In genomic region chr3:133805384-133805701, GRCh38 we compare ENCODE assay signal across 8 cellular contexts. TPM values are rescaled to one million over a fixed set of nuclear protein-coding genes. Genes with fewer than 3 reads are reported as not detected.
DNase-seq lines count a peak whose midpoint lies in the region; ATAC-seq and TF ChIP-seq lines count a peak whose summit lies in the region.

No MANE protein-coding gene starts in this region.

- intact Hi-C loops in activated T-helper 2 cell treated with anti-CD3 and anti-CD28 coated beads, Interferon-gamma antibody, Interleukin-2, Interleukin-4, amounts not matched to agents 10 μg/mL and 5 μg/mL and 100 μg/mL, durations not matched to agents 14 hours and 24 hours and 36 hours (cut with micrococcal nuclease) = loop anchor here (1.0 to 10.0 kb wide), 6 partner anchors 143 to 1391 kb away; partner anchors contain the start of genes CDV3, CEP63, DNAJC13 and NPHP3

- H3K9me3 Mint-ChIP-seq in activated T-helper 2 cell treated with anti-CD3 and anti-CD28 coated beads, Interferon-gamma antibody, Interleukin-2, Interleukin-4, amounts not matched to agents 10 μg/mL and 5 μg/mL and 100 μg/mL, durations not matched to agents 14 hours and 24 hours and 36 hours = no peaks in the 10 kb centered on the region
- no peaks in the 10 kb centered on the region for H3K9me3 Mint-ChIP-seq in immature natural killer cell

- POLR2A ChIA-PET in SK-N-SH (lab: Yijun Ruan, JAX) = no interaction called here

- WGBS in SK-N-SH (ENCODE audit: low lambda C conversion rate) = 12% methylated on average over 15 of the region's 15 CpGs

- DNase-seq in SK-N-SH = peak; percentile 22
- no peak for DNase-seq in activated T-helper 2 cell treated with anti-CD3 and anti-CD28 coated beads, Interferon-gamma antibody, Interleukin-2, Interleukin-4, amounts not matched to agents 10 μg/mL and 5 μg/mL and 100 μg/mL, durations not matched to agents 14 hours and 24 hours and 36 hours (ENCODE audit: low spot score)
- DNase-seq in immature natural killer cell = no peak
- DNase-seq in substantia nigra (lab: John Stamatoyannopoulos, UW) = no peak
- DNase-seq in NCI-H345 treated with DMSO at 0.1 percent for 48 hours (lab: John Stamatoyannopoulos, UW; ENCODE audit: unreplicated experiment) = no peak
- no peak for DNase-seq in GM19240 (ENCODE audit: insufficient read length, low spot score)
- DNase-seq in stimulated activated CD4-positive, alpha-beta T cell treated with anti-CD3 and anti-CD28 coated beads, Interleukin-2, amount 100 ng/mL, for 48 hours = no peak

- no peak overlapping the region for H3K9ac ChIP-seq in SK-N-SH

- peak overlapping the region; percentile 78 for H3K4me2 ChIP-seq in SK-N-SH

- peak overlapping the region; percentile 97 for H2AFZ ChIP-seq in SK-N-SH (ENCODE audit: low read depth)

- peaks cover 34% of the 10 kb centered on the region for H3K36me3 Mint-ChIP-seq in activated T-helper 2 cell treated with anti-CD3 and anti-CD28 coated beads, Interferon-gamma antibody, Interleukin-2, Interleukin-4, amounts not matched to agents 10 μg/mL and 5 μg/mL and 100 μg/mL, durations not matched to agents 14 hours and 24 hours and 36 hours (ENCODE audit: low read depth)
- H3K36me3 Mint-ChIP-seq in immature natural killer cell = peaks cover 0 to 19% (median 0%) of the 10 kb centered on the region in 3 donors

- H3K27me3 ChIP-seq in SK-N-SH (ENCODE audit: insufficient read depth) = no peaks in the 10 kb centered on the region

- H4K20me1 ChIP-seq in SK-N-SH (ENCODE audit: insufficient read depth) = no peaks in the 10 kb centered on the region

- no peak overlapping the region for H3K27ac ChIP-seq in SK-N-SH (ENCODE audit: low read depth in 2 of 2, low read length in 1 of 2)
- H3K27ac ChIP-seq in substantia nigra (ENCODE audit: low read depth, low read length, poor library complexity, severe bottlenecking) = peak overlapping the region; percentile 43

- H3F3A ChIP-seq in SK-N-SH (replicated peaks; ENCODE audit: insufficient read depth) = peaks cover 4% of the 10 kb centered on the region

- peak overlapping the region; percentile 83 to 93 for H3K4me3 ChIP-seq in SK-N-SH (ENCODE audit: low read depth in 2 of 2, low read length in 1 of 2)

- TF ChIP-seq CTCF in SK-N-SH (IDR thresholded peaks at IDR 0.05) = no peak

- H3K9me3 ChIP-seq in SK-N-SH = no peaks in the 10 kb centered on the region

- peak overlapping the region; percentile 90 for H3K27ac Mint-ChIP-seq in activated T-helper 2 cell treated with anti-CD3 and anti-CD28 coated beads, Interferon-gamma antibody, Interleukin-2, Interleukin-4, amounts not matched to agents 10 μg/mL and 5 μg/mL and 100 μg/mL, durations not matched to agents 14 hours and 24 hours and 36 hours
- peak overlapping the region; percentile 91 to 93 (median 92) for H3K27ac Mint-ChIP-seq in immature natural killer cell

- H3K4me3 Mint-ChIP-seq in activated T-helper 2 cell treated with anti-CD3 and anti-CD28 coated beads, Interferon-gamma antibody, Interleukin-2, Interleukin-4, amounts not matched to agents 10 μg/mL and 5 μg/mL and 100 μg/mL, durations not matched to agents 14 hours and 24 hours and 36 hours (ENCODE audit: low read depth) = peak overlapping the region; percentile 94
- H3K4me3 Mint-ChIP-seq in immature natural killer cell = peak overlapping the region; percentile 94 to 97 (median 96)

- H3K27me3 Mint-ChIP-seq in activated T-helper 2 cell treated with anti-CD3 and anti-CD28 coated beads, Interferon-gamma antibody, Interleukin-2, Interleukin-4, amounts not matched to agents 10 μg/mL and 5 μg/mL and 100 μg/mL, durations not matched to agents 14 hours and 24 hours and 36 hours (ENCODE audit: low read depth) = peaks cover 13% of the 10 kb centered on the region
- H3K27me3 Mint-ChIP-seq in immature natural killer cell (ENCODE audit: low read depth in 3 of 3) = peaks cover 4 to 12% (median 5%) of the 10 kb centered on the region in 3 donors

- H3K79me2 ChIP-seq in SK-N-SH (ENCODE audit: insufficient read depth) = peaks cover 17% of the 10 kb centered on the region

- peaks cover 19 to 24% of the 10 kb centered on the region in 2 experiments for H3K36me3 ChIP-seq in SK-N-SH (replicated peaks in 1 of 2; ENCODE audit: control insufficient read depth in 1 of 2, insufficient read depth in 2 of 2, low read length in 1 of 2)

- TF ChIP-seq EP300 in SK-N-SH (IDR thresholded peaks at IDR 0.05; ENCODE audit: borderline replicate concordance in 1 of 2, low read depth in 1 of 2, low read length in 1 of 2) = no peak

- no peak for TF ChIP-seq RAD21 in SK-N-SH (IDR thresholded peaks at IDR 0.05; ENCODE audit: low read length)

- H3K9me2 ChIP-seq in SK-N-SH = no peaks in the 10 kb centered on the region

- H3K4me1 Mint-ChIP-seq in activated T-helper 2 cell treated with anti-CD3 and anti-CD28 coated beads, Interferon-gamma antibody, Interleukin-2, Interleukin-4, amounts not matched to agents 10 μg/mL and 5 μg/mL and 100 μg/mL, durations not matched to agents 14 hours and 24 hours and 36 hours (ENCODE audit: low read depth) = peaks cover 17% of the 10 kb centered on the region
- H3K4me1 Mint-ChIP-seq in immature natural killer cell = peaks cover 19 to 43% of the 10 kb centered on the region in 2 donors

- ATAC-seq in SK-N-SH treated with all-trans-retinoic acid at 6 μM for 48 hours = no peak

- CTCF ChIA-PET in SK-N-SH (lab: Yijun Ruan, JAX) = no interaction called here

- peaks cover 0 to 6% of the 10 kb centered on the region in 2 experiments; a peak in 2 of 4 replicates for H3K4me1 ChIP-seq in SK-N-SH (ENCODE audit: control insufficient read depth in 1 of 2, insufficient read depth in 2 of 2, low read depth in 1 of 2, low read length in 1 of 2)

TF ChIP-seq in SK-N-SH, 30 proteins besides CTCF, POLR2A, EP300 and RAD21:
- TF ChIP-seq RXRA (IDR thresholded peaks at IDR 0.05; ENCODE audit: borderline replicate concordance, low read depth) (no peak), NRF1 (IDR thresholded peaks at IDR 0.05; ENCODE audit: low read depth, low read length) (no peak)

TF ChIP-seq in SK-N-SH treated with all-trans-retinoic acid at 6 μM for 48 hours, 23 proteins besides CTCF, POLR2A, EP300 and RAD21 (continues in another document):
- no peak for TF ChIP-seq OSR1 (CRISPR knock-in tag; IDR thresholded peaks at IDR 0.05)
- TF ChIP-seq RARB (CRISPR knock-in tag; IDR thresholded peaks at IDR 0.05) = no peak
- no peak for TF ChIP-seq ZFP30 (CRISPR knock-in tag; IDR thresholded peaks at IDR 0.05)
- TF ChIP-seq ARNTL (CRISPR knock-in tag; IDR thresholded peaks at IDR 0.05; ENCODE audit: borderline replicate concordance, low read depth) = no peak
- TF ChIP-seq, protein P1, sequence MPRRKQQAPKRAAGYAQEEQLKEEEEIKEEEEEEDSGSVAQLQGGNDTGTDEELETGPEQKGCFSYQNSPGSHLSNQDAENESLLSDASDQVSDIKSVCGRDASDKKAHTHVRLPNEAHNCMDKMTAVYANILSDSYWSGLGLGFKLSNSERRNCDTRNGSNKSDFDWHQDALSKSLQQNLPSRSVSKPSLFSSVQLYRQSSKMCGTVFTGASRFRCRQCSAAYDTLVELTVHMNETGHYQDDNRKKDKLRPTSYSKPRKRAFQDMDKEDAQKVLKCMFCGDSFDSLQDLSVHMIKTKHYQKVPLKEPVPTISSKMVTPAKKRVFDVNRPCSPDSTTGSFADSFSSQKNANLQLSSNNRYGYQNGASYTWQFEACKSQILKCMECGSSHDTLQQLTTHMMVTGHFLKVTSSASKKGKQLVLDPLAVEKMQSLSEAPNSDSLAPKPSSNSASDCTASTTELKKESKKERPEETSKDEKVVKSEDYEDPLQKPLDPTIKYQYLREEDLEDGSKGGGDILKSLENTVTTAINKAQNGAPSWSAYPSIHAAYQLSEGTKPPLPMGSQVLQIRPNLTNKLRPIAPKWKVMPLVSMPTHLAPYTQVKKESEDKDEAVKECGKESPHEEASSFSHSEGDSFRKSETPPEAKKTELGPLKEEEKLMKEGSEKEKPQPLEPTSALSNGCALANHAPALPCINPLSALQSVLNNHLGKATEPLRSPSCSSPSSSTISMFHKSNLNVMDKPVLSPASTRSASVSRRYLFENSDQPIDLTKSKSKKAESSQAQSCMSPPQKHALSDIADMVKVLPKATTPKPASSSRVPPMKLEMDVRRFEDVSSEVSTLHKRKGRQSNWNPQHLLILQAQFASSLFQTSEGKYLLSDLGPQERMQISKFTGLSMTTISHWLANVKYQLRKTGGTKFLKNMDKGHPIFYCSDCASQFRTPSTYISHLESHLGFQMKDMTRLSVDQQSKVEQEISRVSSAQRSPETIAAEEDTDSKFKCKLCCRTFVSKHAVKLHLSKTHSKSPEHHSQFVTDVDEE (CRISPR knock-in tag; IDR thresholded peaks at IDR 0.05) = no peak
- no peak for TF ChIP-seq ZC3H10 (CRISPR knock-in tag; IDR thresholded peaks at IDR 0.05)
- TF ChIP-seq, protein P2, sequence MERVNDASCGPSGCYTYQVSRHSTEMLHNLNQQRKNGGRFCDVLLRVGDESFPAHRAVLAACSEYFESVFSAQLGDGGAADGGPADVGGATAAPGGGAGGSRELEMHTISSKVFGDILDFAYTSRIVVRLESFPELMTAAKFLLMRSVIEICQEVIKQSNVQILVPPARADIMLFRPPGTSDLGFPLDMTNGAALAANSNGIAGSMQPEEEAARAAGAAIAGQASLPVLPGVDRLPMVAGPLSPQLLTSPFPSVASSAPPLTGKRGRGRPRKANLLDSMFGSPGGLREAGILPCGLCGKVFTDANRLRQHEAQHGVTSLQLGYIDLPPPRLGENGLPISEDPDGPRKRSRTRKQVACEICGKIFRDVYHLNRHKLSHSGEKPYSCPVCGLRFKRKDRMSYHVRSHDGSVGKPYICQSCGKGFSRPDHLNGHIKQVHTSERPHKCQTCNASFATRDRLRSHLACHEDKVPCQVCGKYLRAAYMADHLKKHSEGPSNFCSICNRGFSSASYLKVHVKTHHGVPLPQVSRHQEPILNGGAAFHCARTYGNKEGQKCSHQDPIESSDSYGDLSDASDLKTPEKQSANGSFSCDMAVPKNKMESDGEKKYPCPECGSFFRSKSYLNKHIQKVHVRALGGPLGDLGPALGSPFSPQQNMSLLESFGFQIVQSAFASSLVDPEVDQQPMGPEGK (CRISPR knock-in tag; IDR thresholded peaks at IDR 0.05; ENCODE audit: borderline replicate concordance) = no peak
- TF ChIP-seq BACH2 (CRISPR knock-in tag; IDR thresholded peaks at IDR 0.05; ENCODE audit: borderline replicate concordance) = no peak

RNA-seq across cellular contexts. Expression of gene SRPRB, which starts 0.3 kb away (rescaled TPM):
- 28.8 and 54.3 TPM in 2 replicates for polyA plus RNA-seq in SK-N-SH (2012; rRNA removed)
- polyA plus RNA-seq in SK-N-SH (2012; cell fraction: cytosol; rRNA removed) = 42.1 and 43.6 TPM in 2 replicates
- polyA plus RNA-seq in SK-N-SH (2012; cell fraction: nucleus; rRNA removed) = 25.7 and 28.3 TPM in 2 replicates
- 91.5 and 92.1 TPM in 2 replicates for total RNA-seq in activated T-helper 2 cell treated with anti-CD3 and anti-CD28 coated beads, Interferon-gamma antibody, Interleukin-2, Interleukin-4, amounts not matched to agents 10 μg/mL and 5 μg/mL and 100 μg/mL, durations not matched to agents 14 hours and 24 hours and 36 hours
- polyA plus RNA-seq in immature natural killer cell = 10 to 100 TPM; 28.8 to 51.0 (median 43.9) TPM

RNA-seq across cellular contexts. Expression of gene TF, which starts 59.1 kb away (rescaled TPM):
- polyA plus RNA-seq in SK-N-SH (2012; rRNA removed) (0.02 and 0.08 TPM in 2 replicates), immature natural killer cell (not detected)
- under 0.01 and 0.03 TPM in 2 replicates for polyA plus RNA-seq in SK-N-SH (2012; cell fraction: cytosol; rRNA removed)
- polyA plus RNA-seq in SK-N-SH (2012; cell fraction: nucleus; rRNA removed) = 0.04 and 0.26 TPM in 2 replicates
- total RNA-seq in activated T-helper 2 cell treated with anti-CD3 and anti-CD28 coated beads, Interferon-gamma antibody, Interleukin-2, Interleukin-4, amounts not matched to agents 10 μg/mL and 5 μg/mL and 100 μg/mL, durations not matched to agents 14 hours and 24 hours and 36 hours = 0.11 and 0.25 TPM in 2 replicates
